In the genomic region with DNA sequence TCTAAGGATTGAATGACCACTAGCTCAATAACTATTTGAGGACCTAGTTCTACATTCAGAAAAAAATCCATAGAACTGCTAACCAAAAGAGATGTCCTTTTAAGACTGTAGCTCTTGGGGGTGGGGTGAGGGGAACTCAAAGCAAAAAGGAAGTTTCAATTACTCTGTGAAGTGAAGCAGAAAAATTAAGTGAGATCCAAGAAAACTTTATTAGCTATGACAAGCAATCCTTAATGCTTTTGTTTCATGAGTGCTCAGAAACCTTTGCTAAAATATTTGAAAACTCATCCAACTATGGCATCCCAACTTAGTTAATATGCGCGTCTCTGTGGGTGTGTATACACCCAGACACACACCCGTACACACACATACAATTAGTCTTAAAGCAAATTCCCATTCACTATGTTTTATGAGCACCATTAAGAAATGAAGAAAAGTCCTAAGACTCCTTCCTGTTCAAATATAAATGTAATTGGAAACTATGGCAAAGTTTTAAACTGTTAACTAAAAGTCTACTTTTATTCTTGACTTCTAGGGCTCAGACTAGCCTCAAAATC, we compare ENCODE assay signal across 26 cellular contexts. TPM values are rescaled to one million over a fixed set of nuclear protein-coding genes. Genes with fewer than 3 reads are reported as not detected.
"Had no signal": no experiment of that assay in that cellular context is flagged by ENCODE, and none has a peak within 500 bp of the region (broad histone marks: within the 10 kb centered on the region; RNA-seq: fewer than 3 reads in every experiment).

No MANE protein-coding gene starts in this region.

- H3K27me3 Mint-ChIP-seq: activated naive CD8-positive, alpha-beta T cell; effector memory CD8-positive, alpha-beta T cell; stimulated activated memory B cell treated with anti-CD40 and anti-IgM and Interleukin-4, amounts not matched to agents 10 μg/mL and 1 μg/mL and 100 μg/mL, for 72 hours had no signal

- ATAC-seq: activated CD4-positive, CD25-positive, alpha-beta regulatory T cell treated with anti-CD3 and anti-CD28 coated beads, Interleukin-2, amount 50 U/mL, for 24 hours; activated CD8-positive, alpha-beta T cell treated with anti-CD3 and anti-CD28 coated beads, Interleukin-2, amount 10 ng/mL, durations not matched to agents 7 days and 5 days; effector memory CD8-positive, alpha-beta T cell; esophagus mucosa; stimulated activated memory B cell treated with anti-CD40 and anti-IgM and Interleukin-4, amounts not matched to agents 10 μg/mL and 1 μg/mL and 100 μg/mL, for 72 hours; T-helper 17 cell had no signal

- H3K36me3 ChIP-seq: adrenal gland, ascending aorta, brain microvascular endothelial cell, colonic mucosa, sigmoid colon, stomach, suprapubic skin, tibial nerve had no signal

- H3K4me3 ChIP-seq: adrenal gland, ascending aorta, colonic mucosa, dorsolateral prefrontal cortex, sigmoid colon, smooth muscle cell, stomach, suprapubic skin, tibial nerve had no signal

- H3K27me3 ChIP-seq: adrenal gland, ascending aorta, brain microvascular endothelial cell, colonic mucosa, sigmoid colon, suprapubic skin had no signal

- H3K27ac ChIP-seq: adrenal gland, ascending aorta, brain microvascular endothelial cell, colonic mucosa, dorsolateral prefrontal cortex, sigmoid colon, stomach, suprapubic skin, tibial nerve had no signal

- FAIRE-seq: endothelial cell of umbilical vein, frontal cortex, islet of Langerhans had no signal

- DNase-seq: activated CD4-positive, alpha-beta T cell treated with anti-CD3 and anti-CD28 coated beads, Interleukin-2, amount 10 ng/mL, durations not matched to agents 24 days and 14 days; activated CD8-positive, alpha-beta T cell treated with anti-CD3 and anti-CD28 coated beads, Interleukin-2, amount 10 ng/mL, durations not matched to agents 7 days and 5 days; activated gamma-delta T cell treated with Interleukin-2 at 50 U/mL for 16 hours; adrenal gland; brain microvascular endothelial cell; caudate nucleus; colonic mucosa; dorsolateral prefrontal cortex; effector memory CD8-positive, alpha-beta T cell; head of caudate nucleus; mesenchymal stem cell; sigmoid colon; stimulated activated CD4-positive, alpha-beta T cell treated with anti-CD3 and anti-CD28 coated beads, Interleukin-15, amount 100 ng/mL, for 24 hours; stomach; T-helper 17 cell had no signal

- H3K4me3 Mint-ChIP-seq: activated CD4-positive, alpha-beta T cell treated with anti-CD3 and anti-CD28 coated beads, Interleukin-2, amount 10 ng/mL, durations not matched to agents 24 days and 14 days; activated CD8-positive, alpha-beta T cell treated with anti-CD3 and anti-CD28 coated beads, Interleukin-2, amount 10 ng/mL, durations not matched to agents 7 days and 5 days; activated naive CD8-positive, alpha-beta T cell; effector memory CD8-positive, alpha-beta T cell; stimulated activated memory B cell treated with anti-CD40 and anti-IgM and Interleukin-4, amounts not matched to agents 10 μg/mL and 1 μg/mL and 100 μg/mL, for 72 hours; T-helper 17 cell had no signal

- H3K4me1 ChIP-seq: adrenal gland, ascending aorta, colonic mucosa, suprapubic skin had no signal

- H3K27ac Mint-ChIP-seq: activated CD4-positive, alpha-beta T cell treated with anti-CD3 and anti-CD28 coated beads, Interleukin-2, amount 10 ng/mL, durations not matched to agents 24 days and 14 days; activated CD8-positive, alpha-beta T cell treated with anti-CD3 and anti-CD28 coated beads, Interleukin-2, amount 10 ng/mL, durations not matched to agents 7 days and 5 days; activated naive CD8-positive, alpha-beta T cell; effector memory CD8-positive, alpha-beta T cell; stimulated activated memory B cell treated with anti-CD40 and anti-IgM and Interleukin-4, amounts not matched to agents 10 μg/mL and 1 μg/mL and 100 μg/mL, for 72 hours; T-helper 17 cell had no signal

- H3K4me1 Mint-ChIP-seq: activated CD4-positive, alpha-beta T cell treated with anti-CD3 and anti-CD28 coated beads, Interleukin-2, amount 10 ng/mL, durations not matched to agents 24 days and 14 days; stimulated activated memory B cell treated with anti-CD40 and anti-IgM and Interleukin-4, amounts not matched to agents 10 μg/mL and 1 μg/mL and 100 μg/mL, for 72 hours; T-helper 17 cell had no signal

- H3K36me3 Mint-ChIP-seq: activated naive CD8-positive, alpha-beta T cell; stimulated activated memory B cell treated with anti-CD40 and anti-IgM and Interleukin-4, amounts not matched to agents 10 μg/mL and 1 μg/mL and 100 μg/mL, for 72 hours had no signal

- H3K9me3 ChIP-seq: adrenal gland, ascending aorta, colonic mucosa, sigmoid colon, stomach, suprapubic skin, tibial nerve had no signal

- H3K4me2 ChIP-seq: smooth muscle cell had no signal

- H3K9me3 Mint-ChIP-seq: activated CD4-positive, alpha-beta T cell treated with anti-CD3 and anti-CD28 coated beads, Interleukin-2, amount 10 ng/mL, durations not matched to agents 24 days and 14 days; effector memory CD8-positive, alpha-beta T cell; stimulated activated memory B cell treated with anti-CD40 and anti-IgM and Interleukin-4, amounts not matched to agents 10 μg/mL and 1 μg/mL and 100 μg/mL, for 72 hours had no signal

RNA-seq across cellular contexts. Expression of a gene that starts 44.5 kb away (rescaled TPM):
- total RNA-seq: activated CD8-positive, alpha-beta T cell treated with anti-CD3 and anti-CD28 coated beads, Interleukin-2, amount 10 ng/mL, durations not matched to agents 7 days and 5 days; T-helper 17 cell had no signal
- polyA plus RNA-seq: endothelial cell of umbilical vein had no signal
